In the genomic region with DNA sequence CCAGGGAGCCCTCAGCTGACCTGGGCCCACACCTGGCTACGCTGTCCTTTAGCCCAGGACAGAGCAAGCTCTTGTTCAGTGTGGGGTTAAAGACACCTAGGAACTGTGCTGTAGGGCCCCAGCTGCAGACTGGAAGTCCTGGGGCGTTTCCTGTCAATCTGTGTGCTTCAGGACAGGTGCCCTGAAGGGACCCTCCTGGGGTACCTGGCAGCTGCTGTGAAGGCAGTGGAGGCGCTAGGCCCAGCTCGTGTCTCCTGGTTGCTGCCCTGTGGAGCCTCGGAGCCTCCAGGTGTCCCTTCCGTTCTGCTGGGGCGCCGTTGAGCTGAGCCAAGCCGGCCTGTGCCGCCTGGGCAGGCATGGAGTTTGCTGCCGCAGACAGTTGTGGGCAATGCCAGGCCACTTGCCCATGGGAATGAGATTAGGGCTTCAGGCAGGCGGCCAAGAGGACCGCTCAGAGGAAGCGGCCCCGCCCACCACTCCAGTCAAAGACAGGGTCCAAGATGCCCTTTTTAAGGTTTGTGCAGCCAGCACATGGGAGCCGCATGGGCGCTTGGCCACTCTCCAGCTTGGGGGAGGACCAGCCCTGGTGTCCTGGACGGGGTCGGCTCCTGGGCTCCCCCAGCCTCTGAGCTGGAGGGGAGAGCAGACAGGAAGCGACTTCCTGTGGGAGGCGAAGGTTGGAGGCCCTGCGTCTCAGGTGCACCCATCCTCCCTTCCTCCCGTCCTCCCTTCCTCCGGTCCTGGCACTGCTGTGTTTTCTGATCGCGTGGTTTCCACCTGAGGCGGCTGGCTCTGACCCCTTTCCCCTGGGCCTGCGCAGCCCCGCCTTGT, we compare ENCODE assay signal across 1 cellular context.
TF ChIP-seq lines count a peak whose summit lies in the region.

No MANE protein-coding gene starts in this region.

TF ChIP-seq in IMR-90, 13 proteins besides CTCF, POLR2A, EP300 and RAD21:
- TF ChIP-seq RFX5 (IDR thresholded peaks at IDR 0.05; ENCODE audit: low read depth, low read length) (no peak), MXI1 (IDR thresholded peaks at IDR 0.05; ENCODE audit: borderline replicate concordance, low read depth, low read length) (peak; percentile 89)
